7 cellular contexts compared by ENCODE assay signal in genomic region chr14:61651355-61651754, GRCh38.
"Had no signal": no experiment of that assay in that cellular context is flagged by ENCODE, and none has a peak within 500 bp of the region (broad histone marks: within the 10 kb centered on the region; RNA-seq: fewer than 3 reads in every experiment).

No MANE protein-coding gene starts in this region.

- H3K27me3 Mint-ChIP-seq: IgD-negative memory B cell had no signal

- H3K27ac ChIP-seq: HL-60 had no signal

- H3K4me3 ChIP-seq: K562 had no signal

- ATAC-seq: HepG2, K562 had no signal

- DNase-seq: IMR-90, KBM-7, KG1 had no signal

- FAIRE-seq: HepG2, K562 had no signal

- H3K9me3 Mint-ChIP-seq: IgD-negative memory B cell had no signal

- H3K27ac Mint-ChIP-seq: IgD-negative memory B cell had no signal

- H3K36me3 Mint-ChIP-seq: IgD-negative memory B cell had no signal
